ENCODE assay signal across 1 cellular context in the genomic region with DNA sequence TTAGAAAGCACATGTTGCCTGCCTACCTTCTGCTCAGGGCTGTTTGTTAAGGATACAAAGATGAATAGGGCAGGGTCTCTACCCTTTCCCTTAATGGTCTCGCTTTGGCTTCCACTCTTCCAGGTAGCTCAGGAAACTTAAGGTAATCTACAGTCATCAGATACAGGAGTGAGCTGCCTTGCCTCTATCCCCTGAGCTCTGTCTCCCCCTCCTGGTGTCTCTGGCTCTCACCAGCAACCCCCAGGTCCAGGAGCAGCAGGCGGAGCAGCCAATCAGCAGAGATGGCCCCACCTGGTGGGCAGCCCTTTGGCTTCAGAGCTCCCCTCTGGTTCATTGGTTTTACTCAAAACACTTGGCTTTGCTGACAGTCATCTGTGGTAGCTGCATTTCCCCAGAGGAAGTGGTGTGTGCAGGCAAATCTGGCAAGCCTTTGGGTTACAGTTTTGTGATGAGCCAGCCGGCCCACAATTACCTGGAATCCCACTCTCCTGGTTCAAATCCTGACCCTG.
TF ChIP-seq lines count a peak whose summit lies in the region.

No MANE protein-coding gene starts in this region.

TF ChIP-seq in K562, 482 proteins besides CTCF, POLR2A, EP300 and RAD21 (continued from another document and continues in another):
- TF ChIP-seq E2F1 (CRISPR knock-in tag; IDR thresholded peaks at IDR 0.05) (0 out of 2 replicates have a peak, but pooled peaks have one; percentile 26), TBP (optimal IDR thresholded peaks at IDR 0.05; ENCODE audit: low read depth, low read length) (peak; percentile 22), TBL1XR1 (IDR thresholded peaks at IDR 0.05; ENCODE audit: low read length in 2 of 2) (peak in 1 of 2 experiments; percentile 59; a peak in 2 of 4 replicates), DIDO1 (tag; IDR thresholded peaks at IDR 0.05; ENCODE audit: low read depth) (no peak), SMAD4 (CRISPR knock-in tag; conservative IDR thresholded peaks at IDR 0.05) (0 out of 2 replicates have a peak, but pooled peaks have one; percentile 3), CTBP1 (IDR thresholded peaks at IDR 0.05; ENCODE audit: borderline replicate concordance) (peak; percentile 81), GATA2 (CRISPR knock-in tag; IDR thresholded peaks at IDR 0.05) (peak; percentile 48), MYC (IDR thresholded peaks at IDR 0.05; ENCODE audit: low read depth, low read length) (peak; percentile 67; the same call in 1 of the 2 replicates), MYC (CRISPR knock-in tag; IDR thresholded peaks at IDR 0.05; ENCODE audit: borderline replicate concordance, low read depth) (no peak), RREB1 (CRISPR knock-in tag; IDR thresholded peaks at IDR 0.05) (peak; percentile 91; the same call in 1 of the 2 replicates), YY1 (IDR thresholded peaks at IDR 0.05; ENCODE audit: borderline replicate concordance in 1 of 3, control insufficient read depth in 1 of 3, extremely low read depth in 1 of 3, insufficient read depth in 3 of 3, insufficient read length in 1 of 3, insufficient replicate concordance in 2 of 3, low read depth in 1 of 3, low read length in 2 of 3) (peak in 2 of 3 experiments; percentile 15 to 34), TCF3 (CRISPR knock-in tag; IDR thresholded peaks at IDR 0.05) (0 out of 2 replicates have a peak, but pooled peaks have one; percentile 11), DMBX1 (CRISPR knock-in tag; IDR thresholded peaks at IDR 0.05; ENCODE audit: borderline replicate concordance) (no peak), RUNX1 (IDR thresholded peaks at IDR 0.05; ENCODE audit: low read depth) (0 out of 2 replicates have a peak, but pooled peaks have one; percentile 28), NFYB (IDR thresholded peaks at IDR 0.05; ENCODE audit: extremely low read depth, insufficient read length) (peak; percentile 90), MAZ (CRISPR knock-in tag; conservative IDR thresholded peaks at IDR 0.05 in 1 of 2, IDR thresholded peaks at IDR 0.05 in 1 of 2) (peak; percentile 55 to 86), HDAC2 (IDR thresholded peaks at IDR 0.05) (no peak), ZEB2 (IDR thresholded peaks at IDR 0.05) (peak; percentile 80), CREB1 (IDR thresholded peaks at IDR 0.05) (no peak), CREB1 (CRISPR knock-in tag; IDR thresholded peaks at IDR 0.05) (no peak), SP2 (IDR thresholded peaks at IDR 0.05; ENCODE audit: extremely low read depth, low read depth, low read length, poor library complexity, severe bottlenecking) (no peak), HMBOX1 (IDR thresholded peaks at IDR 0.05) (peak; percentile 47; the same call in 1 of the 2 replicates), MAX (CRISPR knock-in tag; IDR thresholded peaks at IDR 0.05) (no peak), ARID1B (IDR thresholded peaks at IDR 0.05) (peak; percentile 20; the same call in 1 of the 2 replicates), TOE1 (IDR thresholded peaks at IDR 0.05; ENCODE audit: borderline replicate concordance) (peak; percentile 29; the same call in 1 of the 2 replicates), TOE1 (CRISPR knock-in tag; IDR thresholded peaks at IDR 0.05; ENCODE audit: borderline replicate concordance, low read depth) (no peak), CHD2 (IDR thresholded peaks at IDR 0.05; ENCODE audit: low read depth, low read length) (0 out of 2 replicates have a peak, but pooled peaks have one; percentile 27), BRD9 (IDR thresholded peaks at IDR 0.05; ENCODE audit: low read depth, partially characterized antibody) (peak; percentile 39), CHD4 (IDR thresholded peaks at IDR 0.05; ENCODE audit: insufficient read depth, insufficient replicate concordance, low read depth, low read length, poor library complexity, severe bottlenecking) (no peak), RCOR1 (IDR thresholded peaks at IDR 0.05; ENCODE audit: borderline replicate concordance in 1 of 2, low read depth in 2 of 2, low read length in 2 of 2) (peak in 1 of 2 experiments; percentile 89; a peak in 2 of 4 replicates), PRMT5 (CRISPR knock-in tag; IDR thresholded peaks at IDR 0.05) (no peak), HDGF (IDR thresholded peaks at IDR 0.05) (0 out of 2 replicates have a peak, but pooled peaks have one; percentile 35), DPF2 (IDR thresholded peaks at IDR 0.05) (0 out of 2 replicates have a peak, but pooled peaks have one; percentile 45)
- TF ChIP-seq, protein P1, sequence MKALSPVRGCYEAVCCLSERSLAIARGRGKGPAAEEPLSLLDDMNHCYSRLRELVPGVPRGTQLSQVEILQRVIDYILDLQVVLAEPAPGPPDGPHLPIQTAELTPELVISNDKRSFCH (CRISPR knock-in tag; IDR thresholded peaks at IDR 0.05) = no peak
- TF ChIP-seq, protein P1 (tag; IDR thresholded peaks at IDR 0.05) = peak; percentile 16; the same call in 1 of the 2 replicates
- TF ChIP-seq, protein P2, sequence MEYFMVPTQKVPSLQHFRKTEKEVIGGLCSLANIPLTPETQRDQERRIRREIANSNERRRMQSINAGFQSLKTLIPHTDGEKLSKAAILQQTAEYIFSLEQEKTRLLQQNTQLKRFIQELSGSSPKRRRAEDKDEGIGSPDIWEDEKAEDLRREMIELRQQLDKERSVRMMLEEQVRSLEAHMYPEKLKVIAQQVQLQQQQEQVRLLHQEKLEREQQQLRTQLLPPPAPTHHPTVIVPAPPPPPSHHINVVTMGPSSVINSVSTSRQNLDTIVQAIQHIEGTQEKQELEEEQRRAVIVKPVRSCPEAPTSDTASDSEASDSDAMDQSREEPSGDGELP (CRISPR knock-in tag; IDR thresholded peaks at IDR 0.05; ENCODE audit: borderline replicate concordance) = peak; percentile 73; the same call in 1 of the 2 replicates
- TF ChIP-seq, protein P3, sequence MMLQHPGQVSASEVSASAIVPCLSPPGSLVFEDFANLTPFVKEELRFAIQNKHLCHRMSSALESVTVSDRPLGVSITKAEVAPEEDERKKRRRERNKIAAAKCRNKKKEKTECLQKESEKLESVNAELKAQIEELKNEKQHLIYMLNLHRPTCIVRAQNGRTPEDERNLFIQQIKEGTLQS (IDR thresholded peaks at IDR 0.05) = no peak
- TF ChIP-seq, protein P3 (CRISPR knock-in tag; conservative IDR thresholded peaks at IDR 0.05) = 0 out of 2 replicates have a peak, but pooled peaks have one; percentile 34
- TF ChIP-seq, protein P4, sequence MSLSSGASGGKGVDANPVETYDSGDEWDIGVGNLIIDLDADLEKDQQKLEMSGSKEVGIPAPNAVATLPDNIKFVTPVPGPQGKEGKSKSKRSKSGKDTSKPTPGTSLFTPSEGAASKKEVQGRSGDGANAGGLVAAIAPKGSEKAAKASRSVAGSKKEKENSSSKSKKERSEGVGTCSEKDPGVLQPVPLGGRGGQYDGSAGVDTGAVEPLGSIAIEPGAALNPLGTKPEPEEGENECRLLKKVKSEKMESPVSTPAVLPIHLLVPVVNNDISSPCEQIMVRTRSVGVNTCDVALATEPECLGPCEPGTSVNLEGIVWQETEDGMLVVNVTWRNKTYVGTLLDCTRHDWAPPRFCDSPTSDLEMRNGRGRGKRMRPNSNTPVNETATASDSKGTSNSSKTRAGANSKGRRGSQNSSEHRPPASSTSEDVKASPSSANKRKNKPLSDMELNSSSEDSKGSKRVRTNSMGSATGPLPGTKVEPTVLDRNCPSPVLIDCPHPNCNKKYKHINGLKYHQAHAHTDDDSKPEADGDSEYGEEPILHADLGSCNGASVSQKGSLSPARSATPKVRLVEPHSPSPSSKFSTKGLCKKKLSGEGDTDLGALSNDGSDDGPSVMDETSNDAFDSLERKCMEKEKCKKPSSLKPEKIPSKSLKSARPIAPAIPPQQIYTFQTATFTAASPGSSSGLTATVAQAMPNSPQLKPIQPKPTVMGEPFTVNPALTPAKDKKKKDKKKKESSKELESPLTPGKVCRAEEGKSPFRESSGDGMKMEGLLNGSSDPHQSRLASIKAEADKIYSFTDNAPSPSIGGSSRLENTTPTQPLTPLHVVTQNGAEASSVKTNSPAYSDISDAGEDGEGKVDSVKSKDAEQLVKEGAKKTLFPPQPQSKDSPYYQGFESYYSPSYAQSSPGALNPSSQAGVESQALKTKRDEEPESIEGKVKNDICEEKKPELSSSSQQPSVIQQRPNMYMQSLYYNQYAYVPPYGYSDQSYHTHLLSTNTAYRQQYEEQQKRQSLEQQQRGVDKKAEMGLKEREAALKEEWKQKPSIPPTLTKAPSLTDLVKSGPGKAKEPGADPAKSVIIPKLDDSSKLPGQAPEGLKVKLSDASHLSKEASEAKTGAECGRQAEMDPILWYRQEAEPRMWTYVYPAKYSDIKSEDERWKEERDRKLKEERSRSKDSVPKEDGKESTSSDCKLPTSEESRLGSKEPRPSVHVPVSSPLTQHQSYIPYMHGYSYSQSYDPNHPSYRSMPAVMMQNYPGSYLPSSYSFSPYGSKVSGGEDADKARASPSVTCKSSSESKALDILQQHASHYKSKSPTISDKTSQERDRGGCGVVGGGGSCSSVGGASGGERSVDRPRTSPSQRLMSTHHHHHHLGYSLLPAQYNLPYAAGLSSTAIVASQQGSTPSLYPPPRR (CRISPR knock-in tag; IDR thresholded peaks at IDR 0.05; ENCODE audit: borderline replicate concordance) = 0 out of 2 replicates have a peak, but pooled peaks have one; percentile 10
- TF ChIP-seq, protein P5, sequence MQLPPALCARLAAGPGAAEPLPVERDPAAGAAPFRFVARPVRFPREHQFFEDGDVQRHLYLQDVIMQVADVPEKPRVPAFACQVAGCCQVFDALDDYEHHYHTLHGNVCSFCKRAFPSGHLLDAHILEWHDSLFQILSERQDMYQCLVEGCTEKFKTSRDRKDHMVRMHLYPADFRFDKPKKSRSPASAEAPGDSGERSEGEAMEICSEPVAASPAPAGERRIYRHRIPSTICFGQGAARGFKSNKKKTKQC (CRISPR knock-in tag; IDR thresholded peaks at IDR 0.05) = no peak
